In genomic region chrX:6377365-6377764, GRCh38 we compare ENCODE assay signal across 10 cellular contexts.
"Had no signal": no experiment of that assay in that cellular context is flagged by ENCODE, and none has a peak within 500 bp of the region (broad histone marks: within the 10 kb centered on the region; RNA-seq: fewer than 3 reads in every experiment).

No MANE protein-coding gene starts in this region.

- H3K27ac ChIP-seq: HL-60 had no signal

- H3K4me3 Mint-ChIP-seq: GM23338, H9, HFFc6, IgD-negative memory B cell had no signal

- DNase-seq: H9, HCEC 1CT, HFFc6, KBM-7 had no signal

- FAIRE-seq: H1, H54, HepG2 had no signal

- H3K27ac Mint-ChIP-seq: GM23338, H9, HFFc6, IgD-negative memory B cell had no signal

- H3K4me1 Mint-ChIP-seq: IgD-negative memory B cell had no signal

- H3K4me3 ChIP-seq: GM23338 had no signal

- H2AFZ ChIP-seq: GM23338 had no signal

- H3K9me3 Mint-ChIP-seq: GM23338, H9 had no signal

- H3K4me2 ChIP-seq: GM23338 had no signal

- H3K27me3 Mint-ChIP-seq: IgD-negative memory B cell had no signal

- ATAC-seq: GM23338, HepG2 had no signal
